17 cellular contexts compared by ENCODE assay signal in genomic region chr20:37362821-37363220, GRCh38.
"Had no signal": no experiment of that assay in that cellular context is flagged by ENCODE, and none has a peak within 500 bp of the region (broad histone marks: within the 10 kb centered on the region; RNA-seq: fewer than 3 reads in every experiment).

No MANE protein-coding gene starts in this region.

- ATAC-seq: naive thymus-derived CD4-positive, alpha-beta T cell had no signal

- H3K27me3 Mint-ChIP-seq: activated naive CD4-positive, alpha-beta T cell treated with anti-CD3 and anti-CD28 coated beads, Interleukin-2, amount 50 U/mL, for 24 hours; naive thymus-derived CD4-positive, alpha-beta T cell; stimulated activated naive CD8-positive, alpha-beta T cell treated with anti-CD3 and anti-CD28 coated beads, Interleukin-15, Interleukin-2, amounts not matched to agents 100 ng/mL and 50 ng/mL, for 24 hours; type B pancreatic cell had no signal

- H3K27me3 ChIP-seq: cardiac muscle cell, colonic mucosa, esophagus squamous epithelium, hepatocyte, suprapubic skin had no signal

- H3K27ac Mint-ChIP-seq: activated naive CD4-positive, alpha-beta T cell treated with anti-CD3 and anti-CD28 coated beads, Interleukin-2, amount 50 U/mL, for 24 hours; stimulated activated naive CD8-positive, alpha-beta T cell treated with anti-CD3 and anti-CD28 coated beads, Interleukin-15, Interleukin-2, amounts not matched to agents 100 ng/mL and 50 ng/mL, for 24 hours; type B pancreatic cell had no signal

- H3K4me3 ChIP-seq: cardiac muscle cell, colonic mucosa, esophagus squamous epithelium, hepatocyte, lung, suprapubic skin had no signal

- H3K4me1 Mint-ChIP-seq: activated naive CD4-positive, alpha-beta T cell treated with anti-CD3 and anti-CD28 coated beads, Interleukin-2, amount 50 U/mL, for 24 hours had no signal

- H3K4me3 Mint-ChIP-seq: activated naive CD4-positive, alpha-beta T cell treated with anti-CD3 and anti-CD28 coated beads, Interleukin-2, amount 50 U/mL, for 24 hours; naive thymus-derived CD4-positive, alpha-beta T cell; stimulated activated naive CD8-positive, alpha-beta T cell treated with anti-CD3 and anti-CD28 coated beads, Interleukin-15, Interleukin-2, amounts not matched to agents 100 ng/mL and 50 ng/mL, for 24 hours; type B pancreatic cell had no signal

- H3K36me3 ChIP-seq: colonic mucosa, neutrophil had no signal

- H3K9me3 ChIP-seq: colonic mucosa, esophagus squamous epithelium, neutrophil, suprapubic skin had no signal

- H3K9me3 Mint-ChIP-seq: activated naive CD4-positive, alpha-beta T cell treated with anti-CD3 and anti-CD28 coated beads, Interleukin-2, amount 50 U/mL, for 24 hours; naive thymus-derived CD4-positive, alpha-beta T cell; stimulated activated naive CD8-positive, alpha-beta T cell treated with anti-CD3 and anti-CD28 coated beads, Interleukin-15, Interleukin-2, amounts not matched to agents 100 ng/mL and 50 ng/mL, for 24 hours; type B pancreatic cell had no signal

- H3K27ac ChIP-seq: cardiac muscle cell, colonic mucosa, esophagus squamous epithelium, hepatocyte, neutrophil, suprapubic skin had no signal

- DNase-seq: activated CD4-positive, alpha-beta T cell treated with anti-CD3 and anti-CD28 coated beads for 1 hour; activated CD4-positive, alpha-beta T cell treated with anti-CD3 and anti-CD28 coated beads, Interleukin-2, amount 50 U/mL, for 48 hours; colonic mucosa; esophagus squamous epithelium; midbrain; naive thymus-derived CD4-positive, alpha-beta T cell; small intestine; stimulated activated CD4-positive, alpha-beta T cell treated with anti-CD3 and anti-CD28 coated beads, Interleukin-4, amount 100 ng/mL, for 4 hours; stimulated activated CD8-positive, alpha-beta memory T cell treated with anti-CD3 and anti-CD28 coated beads, Interleukin-4, amount 100 ng/mL, for 48 hours had no signal
